29 cellular contexts compared by ENCODE assay signal in the genomic region with DNA sequence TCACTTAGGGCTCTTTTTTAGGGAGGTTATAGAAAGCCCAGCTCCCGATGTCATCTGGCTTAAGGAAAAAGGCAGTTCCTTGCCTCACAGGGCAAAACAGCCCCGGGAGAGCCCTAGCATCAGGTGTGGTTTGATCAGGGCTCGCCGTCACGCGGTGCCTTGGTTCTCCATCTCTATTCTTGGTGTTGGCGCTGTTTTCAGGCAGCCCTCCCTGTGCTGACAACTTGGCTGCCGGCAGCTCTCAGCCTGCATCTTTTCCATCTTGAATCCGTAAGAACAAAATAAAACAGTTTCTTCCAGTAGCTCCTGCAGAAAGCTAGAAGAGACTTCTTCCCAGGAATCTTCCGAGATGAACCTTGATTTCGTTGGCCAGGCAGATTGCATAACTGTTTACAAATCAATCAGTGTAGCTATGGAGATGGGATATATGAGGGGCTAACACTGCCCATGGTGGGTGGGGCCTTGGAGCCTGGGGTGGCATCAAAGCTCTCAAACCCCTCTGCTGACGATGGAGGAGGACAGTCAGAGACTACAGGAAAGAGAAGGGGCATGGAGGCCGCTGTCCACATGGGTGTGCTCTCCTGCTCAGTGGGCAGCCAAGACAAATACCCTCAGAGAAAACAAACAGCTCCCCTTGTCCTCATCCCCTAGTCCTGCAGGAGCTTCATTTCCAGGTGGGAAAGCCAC.
"Had no signal": no experiment of that assay in that cellular context is flagged by ENCODE, and none has a peak within 500 bp of the region (broad histone marks: within the 10 kb centered on the region; RNA-seq: fewer than 3 reads in every experiment).

No MANE protein-coding gene starts in this region.

- H3K4me1 ChIP-seq: pancreas, psoas muscle, stomach, thyroid gland, tibial nerve, upper lobe of left lung, vagina had no signal

- H3K4me2 ChIP-seq: smooth muscle cell had no signal

- H3K4me1 Mint-ChIP-seq: stimulated activated effector memory CD8-positive, alpha-beta T cell treated with anti-CD3 and anti-CD28 coated beads, Interleukin-12 subunit alpha, Interleukin-12 subunit beta, amount 100 ng/mL, for 72 hours had no signal

- DNase-seq: naive B cell; naive thymus-derived CD8-positive, alpha-beta T cell; nephron progenitor cell; nucleus accumbens; pancreas; psoas muscle; right cardiac atrium; stimulated activated CD4-positive, alpha-beta T cell treated with anti-CD3 and anti-CD28 coated beads, Interleukin-15, amount 100 ng/mL, for 24 hours; stimulated activated CD4-positive, alpha-beta T cell treated with anti-CD3 and anti-CD28 coated beads, Interleukin-2, amount 100 ng/mL, for 24 hours; stimulated activated CD4-positive, alpha-beta T cell treated with anti-CD3 and anti-CD28 coated beads, Interleukin-2, amount 100 ng/mL, for 48 hours; stimulated activated CD4-positive, alpha-beta T cell treated with anti-CD3 and anti-CD28 coated beads, Interleukin-4, amount 100 ng/mL, for 24 hours; stimulated activated naive B cell treated with anti-CD40 and anti-IgM and Interleukin-4, amounts not matched to agents 10 μg/mL and 1 μg/mL and 100 μg/mL, for 72 hours; stimulated activated naive CD4-positive, alpha-beta T cell treated with Interleukin-2 at 50 U/mL for 16 hours; stomach; thyroid gland; trophoblast cell; upper lobe of left lung had no signal

- FAIRE-seq: pancreas, urothelium cell line had no signal

- H3K4me3 Mint-ChIP-seq: naive B cell; naive thymus-derived CD8-positive, alpha-beta T cell; natural killer cell treated with Interleukin-12 subunit alpha and Interleukin-12 subunit beta and Interleukin-15 and Interleukin-18, amount 100 ng/mL, for 72 hours; nephron progenitor cell; neural crest cell; stimulated activated effector memory CD8-positive, alpha-beta T cell treated with anti-CD3 and anti-CD28 coated beads, Interleukin-12 subunit alpha, Interleukin-12 subunit beta, amount 100 ng/mL, for 72 hours; stimulated activated naive B cell treated with anti-CD40 and anti-IgM and Interleukin-4, amounts not matched to agents 10 μg/mL and 1 μg/mL and 100 μg/mL, for 72 hours; stimulated activated naive CD8-positive, alpha-beta T cell treated with anti-CD3 and anti-CD28 coated beads, Interleukin-15, Interleukin-2, amounts not matched to agents 100 ng/mL and 50 ng/mL, for 24 hours had no signal

- H3K9me3 ChIP-seq: neutrophil, pancreas, psoas muscle, thyroid gland, vagina had no signal

- H3K27ac Mint-ChIP-seq: naive B cell; naive thymus-derived CD8-positive, alpha-beta T cell; natural killer cell treated with Interleukin-12 subunit alpha and Interleukin-12 subunit beta and Interleukin-15 and Interleukin-18, amount 100 ng/mL, for 72 hours; nephron progenitor cell; progenitor cell of endocrine pancreas; stimulated activated effector memory CD8-positive, alpha-beta T cell treated with anti-CD3 and anti-CD28 coated beads, Interleukin-12 subunit alpha, Interleukin-12 subunit beta, amount 100 ng/mL, for 72 hours; stimulated activated naive B cell treated with anti-CD40 and anti-IgM and Interleukin-4, amounts not matched to agents 10 μg/mL and 1 μg/mL and 100 μg/mL, for 72 hours; stimulated activated naive CD8-positive, alpha-beta T cell treated with anti-CD3 and anti-CD28 coated beads, Interleukin-15, Interleukin-2, amounts not matched to agents 100 ng/mL and 50 ng/mL, for 24 hours had no signal

- H3K27me3 ChIP-seq: neutrophil, thyroid gland, tibial nerve, upper lobe of left lung, vagina had no signal

- H3K9me3 Mint-ChIP-seq: natural killer cell treated with Interleukin-12 subunit alpha and Interleukin-12 subunit beta and Interleukin-15 and Interleukin-18, amount 100 ng/mL, for 72 hours; stimulated activated effector memory CD8-positive, alpha-beta T cell treated with anti-CD3 and anti-CD28 coated beads, Interleukin-12 subunit alpha, Interleukin-12 subunit beta, amount 100 ng/mL, for 72 hours; stimulated activated naive CD8-positive, alpha-beta T cell treated with anti-CD3 and anti-CD28 coated beads, Interleukin-15, Interleukin-2, amounts not matched to agents 100 ng/mL and 50 ng/mL, for 24 hours had no signal

- H3K36me3 ChIP-seq: neutrophil, pancreas, stomach, thoracic aorta, thyroid gland, tibial nerve, upper lobe of left lung, vagina had no signal

- H3K4me3 ChIP-seq: pancreas, psoas muscle, skin epidermis, smooth muscle cell, stomach, thoracic aorta, thyroid gland, tibial nerve, upper lobe of left lung, vagina had no signal

- H3K36me3 Mint-ChIP-seq: naive thymus-derived CD8-positive, alpha-beta T cell; natural killer cell treated with Interleukin-12 subunit alpha and Interleukin-12 subunit beta and Interleukin-15 and Interleukin-18, amount 100 ng/mL, for 72 hours; stimulated activated effector memory CD8-positive, alpha-beta T cell treated with anti-CD3 and anti-CD28 coated beads, Interleukin-12 subunit alpha, Interleukin-12 subunit beta, amount 100 ng/mL, for 72 hours; stimulated activated naive B cell treated with anti-CD40 and anti-IgM and Interleukin-4, amounts not matched to agents 10 μg/mL and 1 μg/mL and 100 μg/mL, for 72 hours had no signal

- H3K27ac ChIP-seq: neutrophil, pancreas, psoas muscle, skin epidermis, stomach, thoracic aorta, thyroid gland, tibial nerve, upper lobe of left lung, vagina had no signal
